Comparison of ENCODE assay signal across 15 cellular contexts in genomic region chr17:83109386-83109785, GRCh38. TPM values are rescaled to one million over a fixed set of nuclear protein-coding genes. Genes with fewer than 3 reads are reported as not detected.
DNase-seq lines count a peak whose midpoint lies in the region; ATAC-seq, FAIRE-seq and TF ChIP-seq lines count a peak whose summit lies in the region.
"Had no signal": no experiment of that assay in that cellular context is flagged by ENCODE, and none has a peak within 500 bp of the region (broad histone marks: within the 10 kb centered on the region; RNA-seq: fewer than 3 reads in every experiment).

No MANE protein-coding gene starts in this region.

- WGBS in A549 (ENCODE audit: missing lambda C conversion rate) = 63% methylated on average over 11 of the region's 11 CpGs

- no peak for TF ChIP-seq CTCF in A549 (IDR thresholded peaks at IDR 0.05)
- TF ChIP-seq CTCF in keratinocyte (optimal IDR thresholded peaks at IDR 0.05 in 1 of 3, IDR thresholded peaks at IDR 0.05 in 1 of 3, conservative IDR thresholded peaks at IDR 0.05 in 1 of 3; ENCODE audit: extremely low read depth in 1 of 3, insufficient read depth in 2 of 3, low read length in 3 of 3) = no peak

- dilution Hi-C loops in keratinocyte (cut with MboI; ENCODE audit: extremely low pct_ligation_motif_present, low sequenced_read_pairs) = no loop called here

- H3K9me3 ChIP-seq in A549 = peaks cover 5% of the 10 kb centered on the region; the same call in 2 of the 3 replicates
- H3K9me3 ChIP-seq in SJSA1 (replicated peaks) = no peaks in the 10 kb centered on the region; the same call in 1 of the 2 replicates
- H3K9me3 ChIP-seq in keratinocyte (ENCODE audit: control insufficient read depth, low read depth, low read length) = peaks cover 3% of the 10 kb centered on the region
- no peaks in the 10 kb centered on the region for H3K9me3 ChIP-seq in skeletal muscle satellite cell (replicated peaks; ENCODE audit: low read length)
- H3K9me3 ChIP-seq: HAP-1, uterus had no signal

- H3K4me3 ChIP-seq in A549 (no peak overlapping the region; the same call in 2 of the 3 replicates), SJSA1 (no peak overlapping the region), keratinocyte (ENCODE audit: control insufficient read depth in 2 of 3, extremely low read depth in 1 of 3, insufficient read depth in 2 of 3, low read depth in 1 of 3, low read length in 3 of 3) (no peak overlapping the region), skeletal muscle satellite cell (ENCODE audit: low read length) (no peak overlapping the region)
- H3K4me3 ChIP-seq: HAP-1 had no signal

- no peaks in the 10 kb centered on the region for H4K20me1 ChIP-seq in keratinocyte (ENCODE audit: control insufficient read depth, extremely low read depth, insufficient read depth, low read length)

- no peak for TF ChIP-seq RAD21 in A549 (conservative IDR thresholded peaks at IDR 0.05 in 1 of 2, IDR thresholded peaks at IDR 0.05 in 1 of 2)

- CTCF ChIA-PET in A549 (lab: Yijun Ruan, JAX) = interaction anchor here (0.5 to 0.7 kb wide), 2 partner anchors 50 to 845 kb away, joined by 3 read pairs; no protein-coding TSS in a partner anchor

- POLR2A ChIA-PET in A549 (lab: Yijun Ruan, JAX) = interaction anchor here (1.2 to 2.0 kb wide), 3 partner anchors 14 to 35 kb away, joined by 5 to 14 read pairs (median 5); partner anchors contain the start of gene METRNL

- H3K4me2 ChIP-seq in A549 (peak overlapping the region; percentile 94), keratinocyte (ENCODE audit: control insufficient read depth, extremely low read depth, insufficient read depth, low read depth, low read length) (peak overlapping the region; percentile 82), skeletal muscle satellite cell (ENCODE audit: low read length) (peak overlapping the region; percentile 55)

- no peaks in the 10 kb centered on the region for H3K79me2 ChIP-seq in keratinocyte (ENCODE audit: control insufficient read depth, insufficient read depth, low read length)

- FAIRE-seq in A549 (lab: Jason Lieb, UNC) (no peak), keratinocyte (lab: Jason Lieb, UNC) (no peak)

- H3K4me1 ChIP-seq in A549 = peaks cover 21% of the 10 kb centered on the region
- peaks cover 35% of the 10 kb centered on the region for H3K4me1 ChIP-seq in SJSA1 (replicated peaks)
- peaks cover 16% of the 10 kb centered on the region for H3K4me1 ChIP-seq in keratinocyte (ENCODE audit: control insufficient read depth, extremely low read depth, insufficient read depth, low read length)
- peaks cover 43% of the 10 kb centered on the region for H3K4me1 ChIP-seq in skeletal muscle satellite cell (ENCODE audit: control insufficient read depth, insufficient read depth, low read length)
- H3K4me1 ChIP-seq: HAP-1 had no signal

- no peak overlapping the region for H2AFZ ChIP-seq in keratinocyte (ENCODE audit: control insufficient read depth, low read length)

- no peak for TF ChIP-seq POLR2A in A549 (IDR thresholded peaks at IDR 0.05; ENCODE audit: low read length)

- no peak for TF ChIP-seq EP300 in A549 (IDR thresholded peaks at IDR 0.05)

- no peaks in the 10 kb centered on the region for H3K9me1 ChIP-seq in keratinocyte (ENCODE audit: control insufficient read depth, extremely low read depth, insufficient read depth, low read length)

- ATAC-seq in A549 (no peak; a peak in 1 of 6 replicates), HG03139 (IDR thresholded peaks at IDR 0.05; ENCODE audit: unreplicated experiment) (no peak), GM19351 (IDR thresholded peaks at IDR 0.05; ENCODE audit: unreplicated experiment) (no peak), GM21619 (IDR thresholded peaks at IDR 0.05; ENCODE audit: unreplicated experiment) (no peak)

- H3K36me3 ChIP-seq in SJSA1 (no peaks in the 10 kb centered on the region), keratinocyte (ENCODE audit: control insufficient read depth in 2 of 2, extremely low read depth in 1 of 2, insufficient read depth in 2 of 2, low read length in 2 of 2) (no peaks in the 10 kb centered on the region), skeletal muscle satellite cell (ENCODE audit: insufficient read depth, low read length) (no peaks in the 10 kb centered on the region)
- H3K36me3 ChIP-seq: HAP-1, uterus had no signal

- H3K9ac ChIP-seq in keratinocyte (ENCODE audit: control insufficient read depth, extremely low read depth, insufficient read depth, low read length) = no peak overlapping the region
- H3K9ac ChIP-seq in skeletal muscle satellite cell (ENCODE audit: low read depth, low read length) = peak overlapping the region; percentile 42

- H3K27me3 ChIP-seq in SJSA1 (replicated peaks) (no peaks in the 10 kb centered on the region), keratinocyte (ENCODE audit: control insufficient read depth, extremely low read depth, insufficient read depth, low read length) (peaks cover 47% of the 10 kb centered on the region), skeletal muscle satellite cell (ENCODE audit: control insufficient read depth, insufficient read depth, low read length) (no peaks in the 10 kb centered on the region)
- H3K27me3 ChIP-seq: uterus had no signal

- DNase-seq in A549 (ENCODE audit: low read depth in 1 of 2, low spot score in 1 of 2) (no peak), SJSA1 (ENCODE audit: low read depth in 1 of 2, low spot score in 2 of 2) (no peak), keratinocyte (ENCODE audit: low read depth, low spot score) (no peak), cortex of kidney (lab: John Stamatoyannopoulos, UW) (no peak)
- DNase-seq: activated CD4-positive, alpha-beta T cell treated with anti-CD3 and anti-CD28 coated beads for 4 hours; C1 segment of cervical spinal cord; KG1; MV-4-11; stimulated activated naive CD4-positive, alpha-beta T cell had no signal

- H3K27ac ChIP-seq in A549 (peak overlapping the region; percentile 88 to 92), SJSA1 (peak overlapping the region; percentile 96), keratinocyte (ENCODE audit: control insufficient read depth, insufficient read depth, low read length) (no peak overlapping the region)

TF ChIP-seq in A549, 52 proteins besides CTCF, POLR2A, EP300 and RAD21 (continues in another document):
- TF ChIP-seq HEYL (CRISPR knock-in tag; IDR thresholded peaks at IDR 0.05) (no peak), SMC3 (IDR thresholded peaks at IDR 0.05) (no peak), HOXA7 (CRISPR knock-in tag; IDR thresholded peaks at IDR 0.05) (no peak), NFE2L2 (conservative IDR thresholded peaks at IDR 0.05; ENCODE audit: low read length) (no peak), MAFK (IDR thresholded peaks at IDR 0.05; ENCODE audit: partially characterized antibody) (no peak), TFCP2L1 (CRISPR knock-in tag; IDR thresholded peaks at IDR 0.05) (no peak), HOXB5 (CRISPR knock-in tag; IDR thresholded peaks at IDR 0.05) (no peak)
- TF ChIP-seq, protein P1, sequence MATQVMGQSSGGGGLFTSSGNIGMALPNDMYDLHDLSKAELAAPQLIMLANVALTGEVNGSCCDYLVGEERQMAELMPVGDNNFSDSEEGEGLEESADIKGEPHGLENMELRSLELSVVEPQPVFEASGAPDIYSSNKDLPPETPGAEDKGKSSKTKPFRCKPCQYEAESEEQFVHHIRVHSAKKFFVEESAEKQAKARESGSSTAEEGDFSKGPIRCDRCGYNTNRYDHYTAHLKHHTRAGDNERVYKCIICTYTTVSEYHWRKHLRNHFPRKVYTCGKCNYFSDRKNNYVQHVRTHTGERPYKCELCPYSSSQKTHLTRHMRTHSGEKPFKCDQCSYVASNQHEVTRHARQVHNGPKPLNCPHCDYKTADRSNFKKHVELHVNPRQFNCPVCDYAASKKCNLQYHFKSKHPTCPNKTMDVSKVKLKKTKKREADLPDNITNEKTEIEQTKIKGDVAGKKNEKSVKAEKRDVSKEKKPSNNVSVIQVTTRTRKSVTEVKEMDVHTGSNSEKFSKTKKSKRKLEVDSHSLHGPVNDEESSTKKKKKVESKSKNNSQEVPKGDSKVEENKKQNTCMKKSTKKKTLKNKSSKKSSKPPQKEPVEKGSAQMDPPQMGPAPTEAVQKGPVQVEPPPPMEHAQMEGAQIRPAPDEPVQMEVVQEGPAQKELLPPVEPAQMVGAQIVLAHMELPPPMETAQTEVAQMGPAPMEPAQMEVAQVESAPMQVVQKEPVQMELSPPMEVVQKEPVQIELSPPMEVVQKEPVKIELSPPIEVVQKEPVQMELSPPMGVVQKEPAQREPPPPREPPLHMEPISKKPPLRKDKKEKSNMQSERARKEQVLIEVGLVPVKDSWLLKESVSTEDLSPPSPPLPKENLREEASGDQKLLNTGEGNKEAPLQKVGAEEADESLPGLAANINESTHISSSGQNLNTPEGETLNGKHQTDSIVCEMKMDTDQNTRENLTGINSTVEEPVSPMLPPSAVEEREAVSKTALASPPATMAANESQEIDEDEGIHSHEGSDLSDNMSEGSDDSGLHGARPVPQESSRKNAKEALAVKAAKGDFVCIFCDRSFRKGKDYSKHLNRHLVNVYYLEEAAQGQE (IDR thresholded peaks at IDR 0.05) = no peak
- TF ChIP-seq, protein P2, sequence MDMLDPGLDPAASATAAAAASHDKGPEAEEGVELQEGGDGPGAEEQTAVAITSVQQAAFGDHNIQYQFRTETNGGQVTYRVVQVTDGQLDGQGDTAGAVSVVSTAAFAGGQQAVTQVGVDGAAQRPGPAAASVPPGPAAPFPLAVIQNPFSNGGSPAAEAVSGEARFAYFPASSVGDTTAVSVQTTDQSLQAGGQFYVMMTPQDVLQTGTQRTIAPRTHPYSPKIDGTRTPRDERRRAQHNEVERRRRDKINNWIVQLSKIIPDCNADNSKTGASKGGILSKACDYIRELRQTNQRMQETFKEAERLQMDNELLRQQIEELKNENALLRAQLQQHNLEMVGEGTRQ (IDR thresholded peaks at IDR 0.05) = no peak

RNA-seq across cellular contexts. Expression of gene METRNL, which starts 30.0 kb away (rescaled TPM):
- polyA plus RNA-seq in A549 (2011; rRNA removed) (1.4 and 1.7 TPM in 2 replicates), A549 (2017; fragmentation: RNase III; extraction: RNeasy Plus Mini Kit Qiagen cat#74134 plus additional on column Dnase treatment) (6.4 to 9.2 TPM (median 8.7 TPM) in 3 replicates), keratinocyte (3.1 to 7.2 TPM (median 3.4 TPM) in 3 replicates)
- 14.5 and 17.2 TPM in 2 replicates for polyA plus RNA-seq in A549 (2012; cell fraction: cytosol; rRNA removed)
- 16.1 and 23.0 TPM in 2 replicates for polyA plus RNA-seq in A549 (2012; cell fraction: nucleus; rRNA removed)
- polyA minus RNA-seq in A549 (2011; rRNA and poly(A)+ RNA removed) = 0.58 and 1.9 TPM in 2 replicates
- 128 and 197 TPM in 2 replicates for total RNA-seq in SJSA1 (2014; rRNA removed; shearing (Covaris generic))
- 43.9 TPM for polyA plus RNA-seq in keratinocyte (2011; ENCODE audit: low read depth)
- 2.2 and 7.9 TPM in 2 replicates for polyA plus RNA-seq in keratinocyte (2011; cell fraction: cytosol; rRNA removed)
- 8.6 and 10.8 TPM in 2 replicates for polyA plus RNA-seq in keratinocyte (2011; cell fraction: nucleus; rRNA removed)
- polyA plus RNA-seq in keratinocyte (2012; ENCODE audit: low replicate concordance) = 6.2 and 85.3 TPM in 2 replicates
- polyA minus RNA-seq in keratinocyte = 2.0 to 5.2 TPM (median 2.4 TPM) in 3 replicates
- 24.2 TPM for polyA minus RNA-seq in keratinocyte (2011; cell fraction: cytosol; rRNA and poly(A)+ RNA removed)
- polyA minus RNA-seq in keratinocyte (2011; cell fraction: nucleus; rRNA and poly(A)+ RNA removed) = 7.8 and 8.5 TPM in 2 replicates
- total RNA-seq in skeletal muscle satellite cell (2012; rRNA removed) = 108 and 144 TPM in 2 replicates
